In genomic region chr7:37706807-37707206, GRCh38 we compare ENCODE assay signal across 24 cellular contexts. TPM values are rescaled to one million over a fixed set of nuclear protein-coding genes. Genes with fewer than 3 reads are reported as not detected.
"Had no signal": no experiment of that assay in that cellular context is flagged by ENCODE, and none has a peak within 500 bp of the region (broad histone marks: within the 10 kb centered on the region; RNA-seq: fewer than 3 reads in every experiment).

No MANE protein-coding gene starts in this region.

- H3K9me3 ChIP-seq: body of pancreas, prostate gland, tibial nerve had no signal

- ATAC-seq: activated CD8-positive, alpha-beta T cell treated with anti-CD3 and anti-CD28 coated beads for 36 hours; activated T-helper 17 cell treated with anti-CD3 and anti-CD28 coated beads, Interleukin-2, amount 50 U/mL, for 72 hours; body of pancreas; right cardiac atrium; stimulated activated naive CD8-positive, alpha-beta T cell treated with anti-CD3 and anti-CD28 coated beads, Interleukin-15, Interleukin-2, amounts not matched to agents 100 U/mL and 50 U/mL, for 24 hours had no signal

- H3K4me1 Mint-ChIP-seq: activated T-helper 17 cell treated with anti-CD3 and anti-CD28 coated beads, Interleukin-2, amount 50 U/mL, for 72 hours had no signal

- H3K4me1 ChIP-seq: body of pancreas, prostate gland had no signal

- H3K4me3 Mint-ChIP-seq: activated CD8-positive, alpha-beta T cell treated with anti-CD3 and anti-CD28 coated beads for 36 hours; activated naive CD8-positive, alpha-beta T cell treated with anti-CD3 and anti-CD28 coated beads, Interleukin-2, amount 10 ng/mL, durations not matched to agents 7 days and 5 days; activated T-helper 17 cell treated with anti-CD3 and anti-CD28 coated beads, Interleukin-2, amount 50 U/mL, for 72 hours; nephron progenitor cell had no signal

- H3K27me3 ChIP-seq: body of pancreas, hepatocyte, tibial nerve had no signal

- DNase-seq: activated CD4-positive, alpha-beta T cell treated with anti-CD3 and anti-CD28 coated beads for 48 hours; activated CD4-positive, CD25-positive, alpha-beta regulatory T cell; activated CD8-positive, alpha-beta T cell treated with anti-CD3 and anti-CD28 coated beads for 36 hours; activated naive CD4-positive, alpha-beta T cell treated with Interleukin-2 at 50 U/mL for 16 hours; activated naive CD8-positive, alpha-beta T cell treated with anti-CD3 and anti-CD28 coated beads, Interleukin-2, amount 10 ng/mL, durations not matched to agents 7 days and 5 days; activated T-cell treated with anti-CD3 and anti-CD28 coated beads, Interleukin-2, amount 50 U/mL, for 1 hour; amygdala; body of pancreas; caudate nucleus; dorsolateral prefrontal cortex; foreskin fibroblast; nephron progenitor cell; right cardiac atrium; stimulated activated naive CD8-positive, alpha-beta T cell treated with anti-CD3 and anti-CD28 coated beads, Interleukin-15, Interleukin-2, amounts not matched to agents 100 U/mL and 50 U/mL, for 24 hours; substantia nigra had no signal

- H3K36me3 ChIP-seq: prostate gland, tibial nerve had no signal

- H3K9me3 Mint-ChIP-seq: activated CD8-positive, alpha-beta T cell treated with anti-CD3 and anti-CD28 coated beads for 36 hours; activated naive CD8-positive, alpha-beta T cell treated with anti-CD3 and anti-CD28 coated beads, Interleukin-2, amount 10 ng/mL, durations not matched to agents 7 days and 5 days; activated T-helper 17 cell treated with anti-CD3 and anti-CD28 coated beads, Interleukin-2, amount 50 U/mL, for 72 hours; nephron progenitor cell had no signal

- FAIRE-seq: keratinocyte had no signal

- H3K27ac Mint-ChIP-seq: activated CD8-positive, alpha-beta T cell treated with anti-CD3 and anti-CD28 coated beads for 36 hours; activated naive CD8-positive, alpha-beta T cell treated with anti-CD3 and anti-CD28 coated beads, Interleukin-2, amount 10 ng/mL, durations not matched to agents 7 days and 5 days; activated T-helper 17 cell treated with anti-CD3 and anti-CD28 coated beads, Interleukin-2, amount 50 U/mL, for 72 hours; nephron progenitor cell had no signal

- H3K36me3 Mint-ChIP-seq: activated naive CD8-positive, alpha-beta T cell treated with anti-CD3 and anti-CD28 coated beads, Interleukin-2, amount 10 ng/mL, durations not matched to agents 7 days and 5 days had no signal

- H3K27ac ChIP-seq: body of pancreas, dorsolateral prefrontal cortex, hepatocyte, prostate gland, tibial nerve had no signal

- H3K4me3 ChIP-seq: body of pancreas, dorsolateral prefrontal cortex, hepatocyte, lung, prostate gland, tibial nerve had no signal

RNA-seq across cellular contexts. Expression of gene GPR141, which starts 23.2 kb away (rescaled TPM):
- total RNA-seq: activated CD8-positive, alpha-beta T cell treated with anti-CD3 and anti-CD28 coated beads for 36 hours; activated naive CD8-positive, alpha-beta T cell treated with anti-CD3 and anti-CD28 coated beads, Interleukin-2, amount 10 ng/mL, durations not matched to agents 7 days and 5 days; activated T-helper 17 cell treated with anti-CD3 and anti-CD28 coated beads, Interleukin-2, amount 50 U/mL, for 72 hours; glomerular endothelial cell; hepatocyte; osteocyte; T-helper 2 cell treated with Interferon-gamma antibody and Interleukin-4, amounts not matched to agents 100 ng/mL and 5 ng/mL, for 36 hours had no signal
- polyA plus RNA-seq: hepatocyte, keratinocyte, right cardiac atrium had no signal
